Comparison of ENCODE assay signal across 8 cellular contexts in genomic region chr17:42107597-42108576, GRCh38. TPM values are rescaled to one million over a fixed set of nuclear protein-coding genes. Genes with fewer than 3 reads are reported as not detected.
DNase-seq lines count a peak whose midpoint lies in the region; ATAC-seq and TF ChIP-seq lines count a peak whose summit lies in the region.

No MANE protein-coding gene starts in this region.

- H3K27ac Mint-ChIP-seq in activated T-helper 17 cell treated with anti-CD3 and anti-CD28 coated beads, Interleukin-2, amount 50 U/mL, for 72 hours, result no peak overlapping the region

- intact Hi-C loops in Panc1 (cut with micrococcal nuclease; ENCODE audit: unreplicated experiment) (no loop called here), head of caudate nucleus (cut with DNase I) (no loop called here), psoas muscle (cut with DNase I) (no loop called here), uterus (cut with DNase I; ENCODE audit: low total_unique reads) (no loop called here)

- TF ChIP-seq CTCF in AG04450 (IDR thresholded peaks at IDR 0.05; ENCODE audit: low read depth, low read length) (no peak), Panc1 (IDR thresholded peaks at IDR 0.05) (no peak), psoas muscle (IDR thresholded peaks at IDR 0.05) (no peak), uterus (IDR thresholded peaks at IDR 0.05) (no peak)

- H3K27me3 Mint-ChIP-seq in activated T-helper 17 cell treated with anti-CD3 and anti-CD28 coated beads, Interleukin-2, amount 50 U/mL, for 72 hours, result no peaks in the 10 kb centered on the region

- H3K9me3 ChIP-seq in AG04450 (ENCODE audit: control insufficient read depth, insufficient read depth, low read length), result no peaks in the 10 kb centered on the region; the same call in 1 of the 2 replicates
- H3K9me3 ChIP-seq in Panc1 (ENCODE audit: control insufficient read depth, insufficient read depth, low read depth, low read length), result no peaks in the 10 kb centered on the region
- H3K9me3 ChIP-seq in psoas muscle, result no peaks in the 10 kb centered on the region
- no peaks in the 10 kb centered on the region for H3K9me3 ChIP-seq in uterus

- TF ChIP-seq POLR2A in uterus (IDR thresholded peaks at IDR 0.05), result no peak

- peaks cover 5% of the 10 kb centered on the region for H3K4me1 Mint-ChIP-seq in activated T-helper 17 cell treated with anti-CD3 and anti-CD28 coated beads, Interleukin-2, amount 50 U/mL, for 72 hours

- in situ Hi-C loops in Panc1 (cut with HindIII; ENCODE audit: low pct_unique_long_range_greater_than_20kb, low sequenced_read_pairs), result no loop called here

- BruUV-seq in Panc1 (replicated peaks; lab: Mats Ljungman, UMichigan), result no TSS peak

- H3K4me3 ChIP-seq in AG04450 (ENCODE audit: low read depth, low read length), result peak overlapping the region; percentile 53
- no peak overlapping the region; a peak in 1 of 4 replicates for H3K4me3 ChIP-seq in Panc1 (ENCODE audit: low read depth in 2 of 2, low read length in 2 of 2)
- peak overlapping the region; percentile 39 for H3K4me3 ChIP-seq in psoas muscle
- H3K4me3 ChIP-seq in uterus, result no peak overlapping the region

- H3K4me1 ChIP-seq in Panc1 (ENCODE audit: control insufficient read depth, insufficient read depth, low read length), result peaks cover 4% of the 10 kb centered on the region
- peaks cover 17% of the 10 kb centered on the region for H3K4me1 ChIP-seq in psoas muscle
- peaks cover 7 to 11% of the 10 kb centered on the region in 2 donors for H3K4me1 ChIP-seq in uterus

- H3K9me3 Mint-ChIP-seq in activated T-helper 17 cell treated with anti-CD3 and anti-CD28 coated beads, Interleukin-2, amount 50 U/mL, for 72 hours, result no peaks in the 10 kb centered on the region

- peak overlapping the region; percentile 52 for H3K4me3 Mint-ChIP-seq in activated T-helper 17 cell treated with anti-CD3 and anti-CD28 coated beads, Interleukin-2, amount 50 U/mL, for 72 hours

- H3K36me3 ChIP-seq in Panc1 (ENCODE audit: control insufficient read depth, insufficient read depth, low read length), result no peaks in the 10 kb centered on the region
- H3K36me3 ChIP-seq in psoas muscle (ENCODE audit: insufficient read depth in 1 of 2, low read depth in 1 of 2), result peaks cover 0 to 15% of the 10 kb centered on the region in 2 donors
- no peaks in the 10 kb centered on the region for H3K36me3 ChIP-seq in uterus

- ATAC-seq in GM19351 (IDR thresholded peaks at IDR 0.05; ENCODE audit: unreplicated experiment) (peak; percentile 73), Panc1 (peak; percentile 63; the same call in 1 of the 2 replicates), psoas muscle (peak; percentile 68 to 90 (median 82))
- peak; percentile 85 for ATAC-seq in activated T-helper 17 cell treated with anti-CD3 and anti-CD28 coated beads, Interleukin-2, amount 50 U/mL, for 72 hours (replicated peaks)

- no peaks in the 10 kb centered on the region for H3K36me3 Mint-ChIP-seq in activated T-helper 17 cell treated with anti-CD3 and anti-CD28 coated beads, Interleukin-2, amount 50 U/mL, for 72 hours (ENCODE audit: low read depth)

- H3K27me3 ChIP-seq in AG04450 (ENCODE audit: control insufficient read depth, insufficient read depth, low read length) (peaks cover 7% of the 10 kb centered on the region), Panc1 (ENCODE audit: control insufficient read depth, insufficient read depth, low read length) (no peaks in the 10 kb centered on the region), psoas muscle (ENCODE audit: insufficient read depth in 3 of 3, low read length in 2 of 3) (no peaks in the 10 kb centered on the region), uterus (no peaks in the 10 kb centered on the region)

- POLR2A ChIA-PET in AG04450 (lab: Yijun Ruan, JAX) (interaction anchor here (1.4 kb wide), 1 partner anchor 91 kb away, joined by 3 read pairs; the partner anchor contains the start of gene DNAJC7), Panc1 (lab: Charles Lee) (interaction anchor here (0.6 kb wide), 1 partner anchor 348 kb away, joined by 7 read pairs; no protein-coding TSS in a partner anchor)

- DNase-seq in AG04450 (ENCODE audit: low read depth, low spot score) (no peak), HT-29 (ENCODE audit: low spot score) (peak; percentile 75), Panc1 (ENCODE audit: low read depth, low spot score) (no peak), head of caudate nucleus (peak; percentile 55 to 95 (median 84)), psoas muscle (peak; percentile 78 to 83), uterus (peak; percentile 56 to 66)

- H3K27ac ChIP-seq in AG04450 (ENCODE audit: low read depth, low read length) (no peak overlapping the region), Panc1 (ENCODE audit: low read length) (no peak overlapping the region), psoas muscle (no peak overlapping the region), uterus (no peak overlapping the region)

- 55 to 63% (median 55%) methylated on average over 44 to 51 of the region's 51 CpGs for WGBS in psoas muscle, 3 donors

- CTCF ChIA-PET in AG04450 (lab: Charles Lee), result interaction anchor here (0.6 to 1.0 kb wide), 3 partner anchors 23 to 102 kb away, joined by 3 to 4 read pairs (median 3); no protein-coding TSS in a partner anchor
- CTCF ChIA-PET in Panc1 (lab: Charles Lee), result no interaction called here

RNA-seq across cellular contexts. Expression of gene DHX58, which starts 4.6 kb away (rescaled TPM):
- 2.0 and 2.9 TPM in 2 replicates for polyA plus RNA-seq in AG04450 (2011; rRNA removed)
- 1.9 and 2.8 TPM in 2 replicates for polyA minus RNA-seq in AG04450 (2011; rRNA and poly(A)+ RNA removed)
- 9.1 and 9.7 TPM in 2 replicates for total RNA-seq in HT-29 (2014; rRNA removed; shearing (Covaris generic))
- 9.7 TPM for total RNA-seq in Panc1 (2021; ENCODE audit: unreplicated experiment)
- polyA plus RNA-seq in Panc1 (2012; ENCODE audit: insufficient read length), result 8.5 TPM
- total RNA-seq in activated T-helper 17 cell treated with anti-CD3 and anti-CD28 coated beads, Interleukin-2, amount 50 U/mL, for 72 hours, result 10 to 100 TPM; 12.0 to 19.1 TPM
- 1 to 10 TPM; 2.0 to 4.2 (median 3.1) TPM for total RNA-seq in psoas muscle
- polyA plus RNA-seq in psoas muscle, result 1 to 10 TPM; 1.3 to 2.8 (median 2.0) TPM
- 10 to 100 TPM; 12.9 to 21.3 (median 16.2) TPM for total RNA-seq in uterus

RNA-seq across cellular contexts. Expression of gene ZNF385C, which starts 9.6 kb away (rescaled TPM):
- not detected in 2 replicates for polyA plus RNA-seq in AG04450 (2011; rRNA removed)
- 0.14 TPM in 1 of 2 replicates, not detected in the other for polyA minus RNA-seq in AG04450 (2011; rRNA and poly(A)+ RNA removed)
- total RNA-seq in HT-29 (2014; rRNA removed; shearing (Covaris generic)), result 0.08 and 0.37 TPM in 2 replicates
- total RNA-seq in Panc1 (2021; ENCODE audit: unreplicated experiment), result 0.21 TPM
- 0.35 TPM for polyA plus RNA-seq in Panc1 (2012; ENCODE audit: insufficient read length)
- under 1 TPM; 0.15 to 0.48 TPM for total RNA-seq in activated T-helper 17 cell treated with anti-CD3 and anti-CD28 coated beads, Interleukin-2, amount 50 U/mL, for 72 hours
- 1 to 10 TPM in 3 of 4 donors, under 1 TPM in 1; 0.50 to 9.2 (median 1.1) TPM for total RNA-seq in psoas muscle
- under 1 TPM; 0.22 to 0.36 (median 0.32) TPM for polyA plus RNA-seq in psoas muscle
- 1 to 10 TPM in 1 of 4 donors, under 1 TPM in 1, not detected in 2; 0.48 to 1.0 TPM for total RNA-seq in uterus

RNA-seq across cellular contexts. Expression of gene KAT2A, which starts 13.3 kb away (rescaled TPM):
- 13.6 and 15.5 TPM in 2 replicates for polyA plus RNA-seq in AG04450 (2011; rRNA removed)
- 7.5 and 12.1 TPM in 2 replicates for polyA minus RNA-seq in AG04450 (2011; rRNA and poly(A)+ RNA removed)
- 49.6 and 51.9 TPM in 2 replicates for total RNA-seq in HT-29 (2014; rRNA removed; shearing (Covaris generic))
- total RNA-seq in Panc1 (2021; ENCODE audit: unreplicated experiment), result 67.0 TPM
- 60.6 TPM for polyA plus RNA-seq in Panc1 (2012; ENCODE audit: insufficient read length)
- total RNA-seq in activated T-helper 17 cell treated with anti-CD3 and anti-CD28 coated beads, Interleukin-2, amount 50 U/mL, for 72 hours, result 10 to 100 TPM; 32.8 to 44.2 TPM
- 10 to 100 TPM; 12.3 to 35.3 (median 20.0) TPM for total RNA-seq in psoas muscle
- 10 to 100 TPM; 20.9 to 23.5 (median 21.2) TPM for polyA plus RNA-seq in psoas muscle
- total RNA-seq in uterus, result 10 to 100 TPM; 20.9 to 80.9 (median 39.2) TPM

RNA-seq across cellular contexts. Expression of gene HSPB9, which starts 14.7 kb away (rescaled TPM):
- polyA plus RNA-seq in AG04450 (2011; rRNA removed) (not detected in 2 replicates), psoas muscle (under 1 TPM in 2 of 3 donors, not detected in 1; 0.03 to 0.53 TPM)
- polyA minus RNA-seq in AG04450 (2011; rRNA and poly(A)+ RNA removed), result 0.13 TPM in 1 of 2 replicates, not detected in the other
- not detected in 2 replicates for total RNA-seq in HT-29 (2014; rRNA removed; shearing (Covaris generic))
- total RNA-seq in Panc1 (2021; ENCODE audit: unreplicated experiment) (not detected), psoas muscle (under 1 TPM in 1 of 4 donors, not detected in 3; 0.43 TPM), uterus (under 1 TPM in 1 of 4 donors, not detected in 3; 0.28 TPM)
- polyA plus RNA-seq in Panc1 (2012; ENCODE audit: insufficient read length), result not detected
- total RNA-seq in activated T-helper 17 cell treated with anti-CD3 and anti-CD28 coated beads, Interleukin-2, amount 50 U/mL, for 72 hours, result under 1 TPM in 1 of 2 donors, not detected in 1; 0.13 TPM

RNA-seq across cellular contexts. Expression of gene RAB5C, which starts 46.9 kb away (rescaled TPM):
- 134 and 163 TPM in 2 replicates for polyA plus RNA-seq in AG04450 (2011; rRNA removed)
- 51.3 and 71.3 TPM in 2 replicates for polyA minus RNA-seq in AG04450 (2011; rRNA and poly(A)+ RNA removed)
- total RNA-seq in HT-29 (2014; rRNA removed; shearing (Covaris generic)), result 127 and 141 TPM in 2 replicates
- total RNA-seq in Panc1 (2021; ENCODE audit: unreplicated experiment), result 141 TPM
- polyA plus RNA-seq in Panc1 (2012; ENCODE audit: insufficient read length), result 195 TPM
- 10 to 100 TPM; 30.4 to 77.7 TPM for total RNA-seq in activated T-helper 17 cell treated with anti-CD3 and anti-CD28 coated beads, Interleukin-2, amount 50 U/mL, for 72 hours
- 10 to 100 TPM; 27.3 to 43.2 (median 38.7) TPM for total RNA-seq in psoas muscle
- 10 to 100 TPM; 41.5 to 70.9 (median 60.0) TPM for polyA plus RNA-seq in psoas muscle
- 100 to 1,000 TPM in 1 of 4 donors, 10 to 100 TPM in 3; 51.7 to 105 (median 68.0) TPM for total RNA-seq in uterus

Comparison
In these comparisons a context has a peak if more than half of its experiments do, and no peak if none do; other contexts are left out.
1. DNase-seq: peak in HT-29 (single experiment), head of caudate nucleus (42 of 42), psoas muscle (2 of 2) and uterus (2 of 2); none in AG04450 (single experiment) and Panc1 (single experiment).
2. H3K4me3 ChIP-seq: peak in AG04450 (single experiment) and psoas muscle (single experiment); none in Panc1 (0 of 2) and uterus (0 of 2).
3. Peak in every context shown above with its lines, with median percentiles within 50 percentile points of each other: ATAC-seq.